In genomic region chr9:137459147-137459600, GRCh38 we compare ENCODE assay signal across 1 cellular context.
TF ChIP-seq lines count a peak whose summit lies in the region.

NSMF (minus strand) TSS chr9:137459334; CDS start chr9:137459102, 232 bp downstream.

TF ChIP-seq in K562, 482 proteins besides CTCF, POLR2A, EP300 and RAD21 (continued from another document and continues in another):
- TF ChIP-seq CHD7 (IDR thresholded peaks at IDR 0.05; ENCODE audit: low read depth, low read length) = no peak
- no peak for TF ChIP-seq ZNF41 (CRISPR knock-in tag; conservative IDR thresholded peaks at IDR 0.05)
- TF ChIP-seq GMEB1 (CRISPR knock-in tag; IDR thresholded peaks at IDR 0.05) = no peak
- no peak for TF ChIP-seq HINFP (tag; conservative IDR thresholded peaks at IDR 0.05; ENCODE audit: low read depth)
- TF ChIP-seq ZNF561 (CRISPR knock-in tag; conservative IDR thresholded peaks at IDR 0.05) = no peak
- no peak for TF ChIP-seq ZNF324 (CRISPR knock-in tag; IDR thresholded peaks at IDR 0.05)
- TF ChIP-seq ELK1 (CRISPR knock-in tag; IDR thresholded peaks at IDR 0.05) = no peak
- no peak for TF ChIP-seq CHD4 (IDR thresholded peaks at IDR 0.05; ENCODE audit: insufficient read depth, insufficient replicate concordance, low read depth, low read length, poor library complexity, severe bottlenecking)
- no peak for TF ChIP-seq CGGBP1 (CRISPR knock-in tag; IDR thresholded peaks at IDR 0.05)
- no peak for TF ChIP-seq ZNF717 (CRISPR knock-in tag; IDR thresholded peaks at IDR 0.05)
- TF ChIP-seq TBL1XR1 (IDR thresholded peaks at IDR 0.05; ENCODE audit: low read length in 2 of 2) = no peak
- TF ChIP-seq MAFG (tag; conservative IDR thresholded peaks at IDR 0.05) = no peak
- TF ChIP-seq CAMTA2 (CRISPR knock-in tag; conservative IDR thresholded peaks at IDR 0.05) = no peak
- TF ChIP-seq PHB2 (IDR thresholded peaks at IDR 0.05; ENCODE audit: low read depth) = no peak
- TF ChIP-seq NCOR1 (IDR thresholded peaks at IDR 0.05) = no peak
- 0 out of 4 replicates have a peak, but pooled peaks of 1 of the 2 experiments have one; percentile 10 for TF ChIP-seq UBTF (IDR thresholded peaks at IDR 0.05; ENCODE audit: borderline replicate concordance in 1 of 2, low read depth in 2 of 2, low read length in 2 of 2)
- no peak for TF ChIP-seq MLLT1 (IDR thresholded peaks at IDR 0.05)
- no peak for TF ChIP-seq NFE2L1 (tag; IDR thresholded peaks at IDR 0.05; ENCODE audit: borderline replicate concordance, low read depth)
- no peak for TF ChIP-seq MCM3 (IDR thresholded peaks at IDR 0.05)
- no peak for TF ChIP-seq IRF2 (CRISPR knock-in tag; IDR thresholded peaks at IDR 0.05)
- TF ChIP-seq ELF2 (CRISPR knock-in tag; IDR thresholded peaks at IDR 0.05) = no peak
- no peak for TF ChIP-seq IRF9 (tag; IDR thresholded peaks at IDR 0.05)
- TF ChIP-seq NR2C2 (CRISPR knock-in tag; IDR thresholded peaks at IDR 0.05) = no peak
- no peak for TF ChIP-seq NR2C2 (tag; IDR thresholded peaks at IDR 0.05)
- no peak for TF ChIP-seq NELFE (IDR thresholded peaks at IDR 0.05; ENCODE audit: insufficient read depth, insufficient read length)
- TF ChIP-seq POLR2G (IDR thresholded peaks at IDR 0.05; ENCODE audit: low read depth, low read length) = peak; percentile 86
- TF ChIP-seq HIVEP1 (CRISPR knock-in tag; IDR thresholded peaks at IDR 0.05) = no peak
- no peak for TF ChIP-seq FOXP4 (CRISPR knock-in tag; IDR thresholded peaks at IDR 0.05; ENCODE audit: borderline replicate concordance)
- no peak for TF ChIP-seq POLR2AphosphoS2 (IDR thresholded peaks at IDR 0.05; ENCODE audit: low read length)
- no peak for TF ChIP-seq ZNF134 (CRISPR knock-in tag; conservative IDR thresholded peaks at IDR 0.05)
- no peak for TF ChIP-seq ZBTB9 (CRISPR knock-in tag; IDR thresholded peaks at IDR 0.05)
